ENCODE assay signal across 8 cellular contexts in the genomic region with DNA sequence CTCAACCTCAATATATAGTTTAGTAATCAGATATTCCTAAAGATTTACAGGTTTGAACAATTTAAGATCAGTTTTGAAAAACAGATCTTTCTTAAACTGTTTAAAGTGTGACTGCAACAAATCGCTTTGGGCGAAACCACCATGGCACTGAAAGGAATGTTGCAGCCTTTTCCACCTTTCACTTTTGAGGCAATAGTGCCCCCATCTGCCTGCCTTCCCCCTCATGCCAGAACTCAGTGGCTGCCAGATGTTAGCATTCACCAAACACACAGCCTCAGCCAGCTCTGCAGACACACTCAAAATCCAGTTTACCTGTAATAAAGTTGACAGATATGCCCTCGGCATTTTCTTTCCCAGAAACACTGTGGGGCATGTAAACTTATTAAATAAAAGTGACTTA. TPM values are rescaled to one million over a fixed set of nuclear protein-coding genes. Genes with fewer than 3 reads are reported as not detected.
DNase-seq lines count a peak whose midpoint lies in the region; ATAC-seq and TF ChIP-seq lines count a peak whose summit lies in the region.

No MANE protein-coding gene starts in this region.

- 85 to 86% methylated on average over 3 of the region's 3 CpGs for WGBS in thyroid gland, 2 donors

- in situ Hi-C loops in G401 (cut with HindIII; ENCODE audit: low sequenced_read_pairs), result no loop called here

- H3K36me3 ChIP-seq in thyroid gland, result peaks cover 5 to 7% of the 10 kb centered on the region in 2 donors

- no peaks in the 10 kb centered on the region for H3K27me3 ChIP-seq in thyroid gland

- no peak for TF ChIP-seq POLR2A in thyroid gland (IDR thresholded peaks at IDR 0.05)

- TF ChIP-seq CTCF in choroid plexus epithelial cell (conservative IDR thresholded peaks at IDR 0.05; ENCODE audit: low read depth, low read length), result peak; percentile 71
- TF ChIP-seq CTCF in thyroid gland (IDR thresholded peaks at IDR 0.05), result peak in 1 of 6 experiments; percentile 20

- H3K4me3 ChIP-seq in choroid plexus epithelial cell (ENCODE audit: low read depth, low read length), result no peak overlapping the region
- H3K4me3 ChIP-seq in thyroid gland (replicated peaks in 1 of 3), result no peak overlapping the region

- DNase-seq in G401 (ENCODE audit: low spot score), result peak; percentile 23
- peak; percentile 35 to 37 for DNase-seq in Kasumi-1 (lab: John Stamatoyannopoulos, UW)
- peak; percentile 72 for DNase-seq in choroid plexus epithelial cell (ENCODE audit: low read depth)
- DNase-seq in midbrain (lab: John Stamatoyannopoulos, UW), result peak; percentile 59
- no peak for DNase-seq in thyroid gland

- no peak overlapping the region for H3K27ac ChIP-seq in thyroid gland

- ATAC-seq in HG02970 (IDR thresholded peaks at IDR 0.05; ENCODE audit: low FRiP score, unreplicated experiment) (no peak), HG02973 (IDR thresholded peaks at IDR 0.05; ENCODE audit: unreplicated experiment) (no peak), HG03139 (IDR thresholded peaks at IDR 0.05; ENCODE audit: unreplicated experiment) (no peak)

- peaks cover 0 to 5% of the 10 kb centered on the region in 2 donors for H3K4me1 ChIP-seq in thyroid gland

- no peaks in the 10 kb centered on the region for H3K9me3 ChIP-seq in thyroid gland

- intact Hi-C loops in thyroid gland (cut with DNase I), result no loop called here

RNA-seq across cellular contexts. Expression of gene LYSMD4, which starts 3.3 kb away (rescaled TPM):
- total RNA-seq in G401 (2014; rRNA removed; shearing (Covaris generic)), result 8.0 and 9.1 TPM in 2 replicates
- 1 to 10 TPM; 5.0 to 9.4 (median 7.0) TPM for total RNA-seq in thyroid gland

Comparison
In these comparisons a context has a peak if more than half of its experiments do, and no peak if none do; other contexts are left out.
1. DNase-seq: peak in G401 (single experiment), Kasumi-1 (2 of 2), choroid plexus epithelial cell (single experiment) and midbrain (single experiment); none in thyroid gland (0 of 2).